Comparison of ENCODE assay signal across 8 cellular contexts in genomic region chr1:166876540-166876838, GRCh38. TPM values are rescaled to one million over a fixed set of nuclear protein-coding genes. Genes with fewer than 3 reads are reported as not detected.
DNase-seq lines count a peak whose midpoint lies in the region; ATAC-seq lines count a peak whose summit lies in the region.

No MANE protein-coding gene starts in this region.

- H3K9ac ChIP-seq in ES-I3 (ENCODE audit: low read depth, low read length) (peak overlapping the region; percentile 91), mesenchymal stem cell (ENCODE audit: low read length) (peak overlapping the region; percentile 87)

- ATAC-seq in HG02759 (IDR thresholded peaks at IDR 0.05; ENCODE audit: unreplicated experiment) (peak; percentile 1), HG02798 (IDR thresholded peaks at IDR 0.05; ENCODE audit: poor library complexity, unreplicated experiment) (no peak)

- peak overlapping the region; percentile 96 for H3K4me3 Mint-ChIP-seq in activated T-helper 2 cell treated with anti-CD3 and anti-CD28 coated beads, Interferon-gamma antibody, Interleukin-2, Interleukin-4, amounts not matched to agents 10 μg/mL and 5 μg/mL and 100 μg/mL, durations not matched to agents 14 hours and 24 hours and 36 hours (ENCODE audit: low read depth)

- H2AK5ac ChIP-seq in mesenchymal stem cell (ENCODE audit: low read length, severe bottlenecking) = no peak overlapping the region

- H3K27me3 ChIP-seq in mesenchymal stem cell (ENCODE audit: control insufficient read depth in 1 of 2, insufficient read depth in 1 of 2, low read length in 2 of 2) = peaks cover 0 to 2% of the 10 kb centered on the region in 2 experiments

- no peak overlapping the region for H2AFZ ChIP-seq in mesenchymal stem cell (ENCODE audit: low read depth, low read length)

- no peak overlapping the region for H3K18ac ChIP-seq in mesenchymal stem cell (ENCODE audit: low read depth in 1 of 2, low read length in 2 of 2)

- 19% methylated on average over 6 of the region's 7 CpGs for WGBS in mesenchymal stem cell

- H3K27ac ChIP-seq in mesenchymal stem cell (ENCODE audit: low read length, poor library complexity, severe bottlenecking) = no peak overlapping the region

- H3K36me3 ChIP-seq in ES-I3 (ENCODE audit: insufficient read depth, low read length) = no peaks in the 10 kb centered on the region
- no peaks in the 10 kb centered on the region for H3K36me3 ChIP-seq in mesenchymal stem cell (ENCODE audit: control insufficient read depth in 1 of 2, insufficient read depth in 2 of 2, low read depth in 1 of 2, low read length in 2 of 2)

- no peak overlapping the region for H2BK5ac ChIP-seq in mesenchymal stem cell (ENCODE audit: low read depth, low read length, poor library complexity, severe bottlenecking)

- H2BK120ac ChIP-seq in mesenchymal stem cell (ENCODE audit: low read depth, low read length) = no peak overlapping the region

- intact Hi-C loops in activated T-helper 2 cell treated with anti-CD3 and anti-CD28 coated beads, Interferon-gamma antibody, Interleukin-2, Interleukin-4, amounts not matched to agents 10 μg/mL and 5 μg/mL and 100 μg/mL, durations not matched to agents 14 hours and 24 hours and 36 hours (cut with micrococcal nuclease) = loop anchor here (1.0 to 10.0 kb wide), 7 partner anchors 30 to 712 kb away; partner anchors contain the start of genes FAM78B, ILDR2, POGK and POU2F1

- no peak overlapping the region for H2BK12ac ChIP-seq in mesenchymal stem cell (ENCODE audit: low read length in 2 of 2)

- H3K4me1 Mint-ChIP-seq in activated T-helper 2 cell treated with anti-CD3 and anti-CD28 coated beads, Interferon-gamma antibody, Interleukin-2, Interleukin-4, amounts not matched to agents 10 μg/mL and 5 μg/mL and 100 μg/mL, durations not matched to agents 14 hours and 24 hours and 36 hours (ENCODE audit: low read depth) = peaks cover 42% of the 10 kb centered on the region

- H3K9me3 ChIP-seq in ES-I3 (ENCODE audit: control insufficient read depth, insufficient read depth, low read length) = no peaks in the 10 kb centered on the region
- H3K9me3 ChIP-seq in mesenchymal stem cell (ENCODE audit: control insufficient read depth, low read length) = no peaks in the 10 kb centered on the region

- H3K4ac ChIP-seq in mesenchymal stem cell (ENCODE audit: low read depth in 1 of 2, low read length in 2 of 2) = no peak overlapping the region

- H2BK15ac ChIP-seq in mesenchymal stem cell (ENCODE audit: low read depth, poor library complexity, severe bottlenecking) = no peak overlapping the region

- no peak for DNase-seq in activated T-helper 2 cell treated with anti-CD3 and anti-CD28 coated beads, Interferon-gamma antibody, Interleukin-2, Interleukin-4, amounts not matched to agents 10 μg/mL and 5 μg/mL and 100 μg/mL, durations not matched to agents 14 hours and 24 hours and 36 hours (ENCODE audit: low spot score)
- DNase-seq in mesenchymal stem cell (no peak), NCI-H146 treated with DMSO at 0.1 percent for 48 hours (lab: John Stamatoyannopoulos, UW; ENCODE audit: unreplicated experiment) (no peak), HT-29 (ENCODE audit: low spot score) (no peak), CD1c-positive myeloid dendritic cell (ENCODE audit: extremely low spot score) (no peak)

- H3K14ac ChIP-seq in mesenchymal stem cell (ENCODE audit: low read length in 2 of 2) = no peak overlapping the region

- peak overlapping the region; percentile 70 for H3K4me2 ChIP-seq in mesenchymal stem cell (ENCODE audit: low read length, poor library complexity, severe bottlenecking)

- peak overlapping the region in 1 of 2 experiments; percentile 90 for H3K4me3 ChIP-seq in mesenchymal stem cell (ENCODE audit: insufficient read depth in 1 of 2, low read depth in 1 of 2, low read length in 2 of 2)

- peaks cover 12% of the 10 kb centered on the region for H3K79me1 ChIP-seq in mesenchymal stem cell (replicated peaks; ENCODE audit: low read length, poor library complexity, severe bottlenecking)

- peaks cover 3% of the 10 kb centered on the region; the same call in 1 of the 2 replicates for H3K4me1 ChIP-seq in ES-I3 (ENCODE audit: insufficient read depth, low read length)
- peaks cover 5% of the 10 kb centered on the region for H3K4me1 ChIP-seq in mesenchymal stem cell (ENCODE audit: control insufficient read depth, insufficient read depth, low read depth, low read length)

- H3K27me3 Mint-ChIP-seq in activated T-helper 2 cell treated with anti-CD3 and anti-CD28 coated beads, Interferon-gamma antibody, Interleukin-2, Interleukin-4, amounts not matched to agents 10 μg/mL and 5 μg/mL and 100 μg/mL, durations not matched to agents 14 hours and 24 hours and 36 hours (ENCODE audit: low read depth) = peaks cover 3% of the 10 kb centered on the region

- peak overlapping the region; percentile 99 for H3K27ac Mint-ChIP-seq in activated T-helper 2 cell treated with anti-CD3 and anti-CD28 coated beads, Interferon-gamma antibody, Interleukin-2, Interleukin-4, amounts not matched to agents 10 μg/mL and 5 μg/mL and 100 μg/mL, durations not matched to agents 14 hours and 24 hours and 36 hours

- H4K8ac ChIP-seq in mesenchymal stem cell (ENCODE audit: low read length) = no peak overlapping the region

- no peaks in the 10 kb centered on the region for H3K9me3 Mint-ChIP-seq in activated T-helper 2 cell treated with anti-CD3 and anti-CD28 coated beads, Interferon-gamma antibody, Interleukin-2, Interleukin-4, amounts not matched to agents 10 μg/mL and 5 μg/mL and 100 μg/mL, durations not matched to agents 14 hours and 24 hours and 36 hours

- no peak overlapping the region for H3K23ac ChIP-seq in mesenchymal stem cell (ENCODE audit: low read length in 2 of 2)

- peaks cover 19% of the 10 kb centered on the region for H3K36me3 Mint-ChIP-seq in activated T-helper 2 cell treated with anti-CD3 and anti-CD28 coated beads, Interferon-gamma antibody, Interleukin-2, Interleukin-4, amounts not matched to agents 10 μg/mL and 5 μg/mL and 100 μg/mL, durations not matched to agents 14 hours and 24 hours and 36 hours (ENCODE audit: low read depth)

- no peak overlapping the region for H4K91ac ChIP-seq in mesenchymal stem cell (ENCODE audit: low read length)

RNA-seq across cellular contexts. Expression of gene TADA1, which starts 0.4 kb away (rescaled TPM):
- 15.3 and 16.0 TPM in 2 replicates for total RNA-seq in activated T-helper 2 cell treated with anti-CD3 and anti-CD28 coated beads, Interferon-gamma antibody, Interleukin-2, Interleukin-4, amounts not matched to agents 10 μg/mL and 5 μg/mL and 100 μg/mL, durations not matched to agents 14 hours and 24 hours and 36 hours
- polyA plus RNA-seq in mesenchymal stem cell (2013, experiment 1 of 2) = 5.2 TPM
- 5.5 TPM for polyA plus RNA-seq in mesenchymal stem cell (2013, experiment 2 of 2)
- total RNA-seq in HT-29 (2014; rRNA removed; shearing (Covaris generic)) = 5.7 and 7.2 TPM in 2 replicates

RNA-seq across cellular contexts. Expression of gene POGK, which starts 37.2 kb away (rescaled TPM):
- 46.6 and 49.7 TPM in 2 replicates for total RNA-seq in activated T-helper 2 cell treated with anti-CD3 and anti-CD28 coated beads, Interferon-gamma antibody, Interleukin-2, Interleukin-4, amounts not matched to agents 10 μg/mL and 5 μg/mL and 100 μg/mL, durations not matched to agents 14 hours and 24 hours and 36 hours
- 17.4 TPM for polyA plus RNA-seq in mesenchymal stem cell (2013, experiment 1 of 2)
- 17.7 TPM for polyA plus RNA-seq in mesenchymal stem cell (2013, experiment 2 of 2)
- total RNA-seq in HT-29 (2014; rRNA removed; shearing (Covaris generic)) = 21.2 and 22.0 TPM in 2 replicates
